ENCODE assay signal across 27 cellular contexts in the genomic region with DNA sequence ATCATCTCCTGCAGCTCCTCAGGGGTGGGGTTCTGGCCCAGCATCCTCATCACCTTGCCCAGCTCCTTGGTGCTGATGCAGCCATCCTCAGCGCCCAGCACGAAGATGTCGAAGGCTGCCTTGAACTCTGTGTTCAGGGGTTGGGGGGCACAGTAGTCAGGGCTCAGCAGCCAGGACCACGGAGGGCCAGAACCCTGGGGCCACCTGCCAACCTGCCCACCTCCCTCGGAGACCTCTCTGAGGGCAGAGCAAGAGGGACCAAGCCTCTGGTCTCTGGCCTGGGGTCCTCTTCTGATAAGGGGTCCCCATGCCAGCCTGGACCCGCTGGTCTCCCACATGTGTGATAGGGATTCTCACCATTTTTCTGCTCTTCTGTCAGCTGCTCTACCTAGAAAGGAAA. TPM values are rescaled to one million over a fixed set of nuclear protein-coding genes. Genes with fewer than 3 reads are reported as not detected.
DNase-seq lines count a peak whose midpoint lies in the region; ATAC-seq and TF ChIP-seq lines count a peak whose summit lies in the region.
"Had no signal": no experiment of that assay in that cellular context is flagged by ENCODE, and none has a peak within 500 bp of the region (broad histone marks: within the 10 kb centered on the region; RNA-seq: fewer than 3 reads in every experiment).

No MANE protein-coding gene starts in this region.

- H3K27me3 ChIP-seq in left ventricle myocardium inferior (ENCODE audit: low read depth): no peaks in the 10 kb centered on the region
- no peaks in the 10 kb centered on the region for H3K27me3 ChIP-seq in skeletal muscle tissue (ENCODE audit: control insufficient read depth in 3 of 3, insufficient read depth in 3 of 3, low read length in 3 of 3)
- H3K27me3 ChIP-seq: BLaER1 treated with 17β-estradiol and CSF1 and Interleukin-3, amounts not matched to agents 10 nM and 100 nM; neutrophil; sigmoid colon had no signal

- H3K27ac ChIP-seq in left ventricle myocardium inferior (replicated peaks): peak overlapping the region; percentile 97
- peak overlapping the region; percentile 94 for H3K27ac ChIP-seq in skeletal muscle tissue (ENCODE audit: low read depth, low read length)
- H3K27ac ChIP-seq: 22Rv1, coronary artery, epithelial cell of prostate, neutrophil, sigmoid colon had no signal

- TF ChIP-seq CTCF in left ventricle myocardium inferior (IDR thresholded peaks at IDR 0.05; ENCODE audit: borderline replicate concordance): no peak

- H3K36me3 ChIP-seq in left ventricle myocardium inferior (peaks cover 22% of the 10 kb centered on the region), skeletal muscle tissue (ENCODE audit: control insufficient read depth in 3 of 3, insufficient read depth in 3 of 3, low read length in 3 of 3) (peaks cover 0 to 28% (median 19%) of the 10 kb centered on the region in 3 donors)
- H3K36me3 ChIP-seq: neutrophil, sigmoid colon had no signal

- H3K4me3 ChIP-seq in left ventricle myocardium inferior: peak overlapping the region; percentile 86
- peak overlapping the region; percentile 45 to 83 (median 72) for H3K4me3 ChIP-seq in skeletal muscle tissue (ENCODE audit: low read length in 3 of 3)
- H3K4me3 ChIP-seq: BLaER1 treated with 17β-estradiol and CSF1 and Interleukin-3, amounts not matched to agents 10 nM and 100 nM; coronary artery; sigmoid colon had no signal

- H3K9ac ChIP-seq in skeletal muscle tissue (ENCODE audit: low read depth in 1 of 3, low read length in 3 of 3): peak overlapping the region; percentile 76 to 99 (median 77)
- H3K9ac ChIP-seq: SK-N-SH had no signal

- intact Hi-C loops in Right ventricle myocardium superior (cut with DNase I) (no loop called here), cardiac septum (cut with DNase I) (no loop called here), left ventricle myocardium inferior (cut with micrococcal nuclease) (no loop called here)

- ATAC-seq in Right ventricle myocardium superior (ENCODE audit: poor library complexity): no peak
- ATAC-seq in stimulated activated naive CD8-positive, alpha-beta T cell treated with anti-CD3 and anti-CD28 coated beads, Interleukin-15, Interleukin-2, amounts not matched to agents 100 U/mL and 50 U/mL, for 24 hours: no peak
- ATAC-seq in GM18870 (IDR thresholded peaks at IDR 0.05; ENCODE audit: unreplicated experiment): no peak
- ATAC-seq: left lobe of liver had no signal

- DNase-seq in Right ventricle myocardium superior: peak; percentile 42
- no peak for DNase-seq in cardiac septum (ENCODE audit: low spot score)
- no peak for DNase-seq in left ventricle myocardium inferior
- DNase-seq in stimulated activated naive CD8-positive, alpha-beta T cell treated with anti-CD3 and anti-CD28 coated beads, Interleukin-15, Interleukin-2, amounts not matched to agents 100 U/mL and 50 U/mL, for 24 hours: no peak
- DNase-seq: activated CD4-positive, CD25-positive, alpha-beta regulatory T cell; activated gamma-delta T cell treated with Interleukin-2 at 50 U/mL for 16 hours; activated naive CD8-positive, alpha-beta T cell treated with anti-CD3 and anti-CD28 coated beads, Interleukin-2, amount 10 ng/mL, durations not matched to agents 7 days and 5 days; activated T-cell treated with anti-CD3 and anti-CD28 coated beads, Interleukin-2, amount 50 U/mL, for 24 hours; aorta; COR-L47; effector CD8-positive, alpha-beta T cell; KG1; NCI-H1105; NCI-H1930; NCI-H510A treated with DMSO at 0.1 percent for 48 hours; sigmoid colon; SK-N-SH; stimulated activated CD4-positive, alpha-beta T cell treated with anti-CD3 and anti-CD28 coated beads, Interleukin-4, amount 100 ng/mL, for 24 hours had no signal

- H3K9me3 ChIP-seq in left ventricle myocardium inferior (replicated peaks): no peaks in the 10 kb centered on the region
- H3K9me3 ChIP-seq in skeletal muscle tissue (ENCODE audit: control insufficient read depth in 3 of 3, low read length in 3 of 3): no peaks in the 10 kb centered on the region
- H3K9me3 ChIP-seq: BLaER1 treated with 17β-estradiol and CSF1 and Interleukin-3, amounts not matched to agents 10 nM and 100 nM; neutrophil; sigmoid colon; SK-N-SH had no signal

- H3K4me1 ChIP-seq in left ventricle myocardium inferior (peaks cover 52% of the 10 kb centered on the region), skeletal muscle tissue (ENCODE audit: control insufficient read depth in 3 of 3, insufficient read depth in 3 of 3, low read length in 3 of 3) (peaks cover 41 to 78% (median 72%) of the 10 kb centered on the region in 3 donors)

RNA-seq across cellular contexts. Expression of a gene that starts 1.7 kb away (rescaled TPM):
- total RNA-seq in Right ventricle myocardium superior (7,948 TPM), cardiac septum (8,054 TPM), left ventricle myocardium inferior (8,962 TPM), skeletal muscle tissue (461 TPM)

RNA-seq across cellular contexts. Expression of a gene that starts 3.3 kb away (rescaled TPM):
- total RNA-seq in Right ventricle myocardium superior (46.0 TPM), cardiac septum (59.1 TPM), left ventricle myocardium inferior (44.3 TPM), skeletal muscle tissue (43.3 TPM)

RNA-seq across cellular contexts. Expression of a gene that starts 7.2 kb away (rescaled TPM):
- total RNA-seq in Right ventricle myocardium superior: 10.4 TPM
- 15.3 TPM for total RNA-seq in cardiac septum
- total RNA-seq in left ventricle myocardium inferior: 9.2 TPM
- 4.7 TPM for total RNA-seq in skeletal muscle tissue
- total RNA-seq: T-helper 1 cell treated with Interleukin-12 subunit alpha and Interleukin-12 subunit beta and Interleukin-4 antibody, amounts not matched to agents 30 ng/mL and 1 ng/mL, for 36 hours had no signal

RNA-seq across cellular contexts. Expression of a gene that starts 41.7 kb away (rescaled TPM):
- total RNA-seq in Right ventricle myocardium superior: 16.8 TPM
- total RNA-seq in cardiac septum: 17.5 TPM
- total RNA-seq in left ventricle myocardium inferior: 16.8 TPM
- 5.2 TPM for total RNA-seq in skeletal muscle tissue

RNA-seq across cellular contexts. Expression of a gene that starts 42.3 kb away (rescaled TPM):
- total RNA-seq in Right ventricle myocardium superior (46.2 TPM), cardiac septum (53.0 TPM), left ventricle myocardium inferior (54.2 TPM), skeletal muscle tissue (60.0 TPM)

Comparison
In these comparisons a context has a peak if more than half of its experiments do, and no peak if none do; other contexts are left out.
1. RNA of a gene that starts 1.7 kb away (total RNA-seq): 8,962 TPM in left ventricle myocardium inferior (single experiment), 8,054 TPM in cardiac septum (single experiment) and 7,948 TPM in Right ventricle myocardium superior (single experiment); 461 TPM in skeletal muscle tissue (single experiment); every median in the first group is over 10 times any median in the second.